In the genomic region with DNA sequence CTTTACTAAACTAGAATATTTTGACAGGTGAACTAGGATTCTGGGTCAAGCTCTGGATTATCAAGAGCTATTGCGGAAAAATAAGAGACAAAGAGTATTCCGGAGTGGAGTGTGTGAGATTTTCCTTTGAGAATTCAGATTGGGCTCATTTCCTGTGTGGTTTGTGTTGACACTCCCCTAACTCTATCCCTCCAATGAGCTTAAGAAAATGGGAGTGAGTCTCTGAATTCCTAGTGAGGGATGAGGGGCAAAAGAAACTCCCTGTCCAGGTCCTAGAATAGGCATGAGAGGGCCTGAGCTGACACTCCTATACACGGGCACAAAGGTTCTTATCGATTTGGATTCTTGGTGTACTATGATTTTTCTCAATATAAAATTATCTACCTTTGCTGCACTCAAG, we compare ENCODE assay signal across 22 cellular contexts. TPM values are rescaled to one million over a fixed set of nuclear protein-coding genes. Genes with fewer than 3 reads are reported as not detected.
DNase-seq lines count a peak whose midpoint lies in the region; ATAC-seq and TF ChIP-seq lines count a peak whose summit lies in the region.
"Had no signal": no experiment of that assay in that cellular context is flagged by ENCODE, and none has a peak within 500 bp of the region (broad histone marks: within the 10 kb centered on the region; RNA-seq: fewer than 3 reads in every experiment).

No MANE protein-coding gene starts in this region.

- 79 to 80% methylated on average over 4 of the region's 4 CpGs for WGBS in thyroid gland, 2 donors

- ATAC-seq in WTC11 (peak; percentile 41; the same call in 1 of the 2 replicates), GM19035 (IDR thresholded peaks at IDR 0.05; ENCODE audit: unreplicated experiment) (no peak)
- ATAC-seq: A549, PC-3 had no signal

- no peak overlapping the region for H2AFZ ChIP-seq in osteoblast (ENCODE audit: low read length)
- no peak overlapping the region for H2AFZ ChIP-seq in Karpas-422 (ENCODE audit: low read length)

- H3K4me2 ChIP-seq in osteoblast (ENCODE audit: insufficient read depth, low read length), result no peak overlapping the region
- H3K4me2 ChIP-seq in Karpas-422 (ENCODE audit: low read depth, low read length, poor library complexity, severe bottlenecking), result no peak overlapping the region
- H3K4me2 ChIP-seq: A549, BLaER1 had no signal

- TF ChIP-seq CTCF in WTC11 (IDR thresholded peaks at IDR 0.05), result no peak
- TF ChIP-seq CTCF in osteoblast (IDR thresholded peaks at IDR 0.05; ENCODE audit: extremely low read depth, low read depth, low read length), result no peak
- no peak for TF ChIP-seq CTCF in thyroid gland (IDR thresholded peaks at IDR 0.05)

- H3K4me1 ChIP-seq in osteoblast (ENCODE audit: insufficient read depth, low read length), result no peaks in the 10 kb centered on the region
- no peaks in the 10 kb centered on the region for H3K4me1 ChIP-seq in Karpas-422 (ENCODE audit: low read length)
- no peaks in the 10 kb centered on the region for H3K4me1 ChIP-seq in thyroid gland
- H3K4me1 ChIP-seq: A549, BLaER1 had no signal

- peaks cover 11% of the 10 kb centered on the region for H3K27me3 Mint-ChIP-seq in WTC11 (ENCODE audit: low read depth)

- no peak overlapping the region for H3K4me3 ChIP-seq in osteoblast (ENCODE audit: insufficient read depth, low read length)
- no peak overlapping the region for H3K4me3 ChIP-seq in Karpas-422 (ENCODE audit: low read length)
- no peak overlapping the region for H3K4me3 ChIP-seq in thyroid gland (replicated peaks in 1 of 3)
- H3K4me3 ChIP-seq: A549, BLaER1 had no signal

- no peak overlapping the region for H3K4me3 Mint-ChIP-seq in WTC11
- H3K4me3 Mint-ChIP-seq: CD4-positive, alpha-beta memory T cell; H9; IgD-negative memory B cell had no signal

- POLR2A ChIA-PET in WTC11 (lab: Charles Lee), result no interaction called here

- no peak overlapping the region for H3K27ac Mint-ChIP-seq in WTC11
- H3K27ac Mint-ChIP-seq: CD4-positive, alpha-beta memory T cell; H9; IgD-negative memory B cell had no signal

- no peaks in the 10 kb centered on the region for H3K36me3 Mint-ChIP-seq in WTC11
- H3K36me3 Mint-ChIP-seq: CD4-positive, alpha-beta memory T cell; IgD-negative memory B cell had no signal

- H3K79me2 ChIP-seq in osteoblast (ENCODE audit: insufficient read depth, low read length), result no peaks in the 10 kb centered on the region
- no peaks in the 10 kb centered on the region for H3K79me2 ChIP-seq in Karpas-422 (ENCODE audit: low read length)

- H3K27ac ChIP-seq in osteoblast (ENCODE audit: low read depth, low read length), result no peak overlapping the region
- no peak overlapping the region for H3K27ac ChIP-seq in Karpas-422 (ENCODE audit: low read length)
- H3K27ac ChIP-seq in thyroid gland, result no peak overlapping the region
- H3K27ac ChIP-seq: A549, BLaER1, HL-60 had no signal

- H3K9me3 Mint-ChIP-seq in WTC11, result no peaks in the 10 kb centered on the region
- H3K9me3 Mint-ChIP-seq: CD4-positive, alpha-beta memory T cell; H9; IgD-negative memory B cell had no signal

- intact Hi-C loops in thyroid gland (cut with DNase I), result no loop called here

- CTCF ChIA-PET in WTC11 (lab: Charles Lee), result interaction anchor here (0.5 to 2.0 kb wide), 5 partner anchors 9 to 651 kb away, joined by 3 to 7 read pairs (median 5); no protein-coding TSS in a partner anchor

- no peak overlapping the region for H3K9ac ChIP-seq in Karpas-422 (ENCODE audit: low read length)
- H3K9ac ChIP-seq: BLaER1 had no signal

- no peak for TF ChIP-seq POLR2A in thyroid gland (IDR thresholded peaks at IDR 0.05)

- no peaks in the 10 kb centered on the region for H4K20me1 ChIP-seq in osteoblast (ENCODE audit: insufficient read depth, low read length)
- no peaks in the 10 kb centered on the region for H4K20me1 ChIP-seq in Karpas-422 (ENCODE audit: insufficient read depth, low read depth, low read length)
- H4K20me1 ChIP-seq: BLaER1 had no signal

- peaks cover 10% of the 10 kb centered on the region for H3K4me1 Mint-ChIP-seq in WTC11
- H3K4me1 Mint-ChIP-seq: CD4-positive, alpha-beta memory T cell; IgD-negative memory B cell had no signal

- no peaks in the 10 kb centered on the region for H3K9me2 ChIP-seq in Karpas-422 (replicated peaks; ENCODE audit: insufficient read depth, low read length)

- H3K9me3 ChIP-seq in osteoblast (ENCODE audit: low read depth, low read length) (no peaks in the 10 kb centered on the region), Karpas-422 (ENCODE audit: low read length) (no peaks in the 10 kb centered on the region), thyroid gland (no peaks in the 10 kb centered on the region)
- H3K9me3 ChIP-seq: A549, BLaER1 had no signal

- H3K36me3 ChIP-seq in osteoblast (ENCODE audit: insufficient read depth, low read length), result no peaks in the 10 kb centered on the region
- H3K36me3 ChIP-seq in Karpas-422 (ENCODE audit: insufficient read depth, low read length), result no peaks in the 10 kb centered on the region
- no peaks in the 10 kb centered on the region for H3K36me3 ChIP-seq in thyroid gland
- H3K36me3 ChIP-seq: BLaER1 had no signal

- DNase-seq in Daoy (ENCODE audit: low read depth) (peak; percentile 63), M059J (ENCODE audit: low read depth) (peak; percentile 50), WTC11 (ENCODE audit: low spot score) (no peak), osteoblast (ENCODE audit: insufficient read length, low spot score, missing footprints) (peak; percentile 44), 8988T (no peak), Karpas-422 (no peak), thyroid gland (no peak)
- DNase-seq: CD4-positive, alpha-beta memory T cell; H9; Kasumi-1; NCI-H1105; NCI-H187; NCI-H2107; NCI-H510A treated with DMSO at 0.1 percent for 48 hours; NCI-H82; PC-3; SW 1271 had no signal

- peaks cover 46% of the 10 kb centered on the region for H3K27me3 ChIP-seq in osteoblast (ENCODE audit: insufficient read depth, low read length)
- H3K27me3 ChIP-seq in Karpas-422 (ENCODE audit: low read length), result no peaks in the 10 kb centered on the region
- H3K27me3 ChIP-seq in thyroid gland, result no peaks in the 10 kb centered on the region
- H3K27me3 ChIP-seq: BLaER1 had no signal

TF ChIP-seq in WTC11, 78 proteins besides CTCF, POLR2A, EP300 and RAD21 (continues in another document):
- TF ChIP-seq, protein P1, sequence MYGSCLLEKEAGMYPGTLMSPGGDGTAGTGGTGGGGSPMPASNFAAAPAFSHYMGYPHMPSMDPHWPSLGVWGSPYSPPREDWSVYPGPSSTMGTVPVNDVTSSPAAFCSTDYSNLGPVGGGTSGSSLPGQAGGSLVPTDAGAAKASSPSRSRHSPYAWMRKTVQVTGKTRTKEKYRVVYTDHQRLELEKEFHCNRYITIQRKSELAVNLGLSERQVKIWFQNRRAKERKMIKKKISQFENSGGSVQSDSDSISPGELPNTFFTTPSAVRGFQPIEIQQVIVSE (CRISPR knock-in tag; IDR thresholded peaks at IDR 0.05; ENCODE audit: borderline replicate concordance), result no peak
- TF ChIP-seq NR2C2 (CRISPR knock-in tag; IDR thresholded peaks at IDR 0.05) (no peak), ZNF396 (CRISPR knock-in tag; IDR thresholded peaks at IDR 0.05; ENCODE audit: borderline replicate concordance) (no peak)
- TF ChIP-seq, protein P2, sequence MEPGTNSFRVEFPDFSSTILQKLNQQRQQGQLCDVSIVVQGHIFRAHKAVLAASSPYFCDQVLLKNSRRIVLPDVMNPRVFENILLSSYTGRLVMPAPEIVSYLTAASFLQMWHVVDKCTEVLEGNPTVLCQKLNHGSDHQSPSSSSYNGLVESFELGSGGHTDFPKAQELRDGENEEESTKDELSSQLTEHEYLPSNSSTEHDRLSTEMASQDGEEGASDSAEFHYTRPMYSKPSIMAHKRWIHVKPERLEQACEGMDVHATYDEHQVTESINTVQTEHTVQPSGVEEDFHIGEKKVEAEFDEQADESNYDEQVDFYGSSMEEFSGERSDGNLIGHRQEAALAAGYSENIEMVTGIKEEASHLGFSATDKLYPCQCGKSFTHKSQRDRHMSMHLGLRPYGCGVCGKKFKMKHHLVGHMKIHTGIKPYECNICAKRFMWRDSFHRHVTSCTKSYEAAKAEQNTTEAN (CRISPR knock-in tag; IDR thresholded peaks at IDR 0.05), result no peak

RNA-seq across cellular contexts. Expression of a gene that starts 10.2 kb away (rescaled TPM):
- total RNA-seq in Daoy (2014; rRNA removed; shearing (Covaris generic)), result 0.06 and 0.86 TPM in 2 replicates
- not detected in 2 replicates for total RNA-seq in M059J (2014; rRNA removed; shearing (Covaris generic))
- not detected in 3 replicates for total RNA-seq in WTC11 (2021)
- not detected in 2 replicates for total RNA-seq in osteoblast
- total RNA-seq in Karpas-422 (2014; rRNA removed; shearing (Covaris generic); ENCODE audit: low replicate concordance), result not detected in 2 replicates
- total RNA-seq in thyroid gland, result not detected
- total RNA-seq: CD4-positive, alpha-beta memory T cell; H9; PC-3 had no signal

RNA-seq across cellular contexts. Expression of a gene that starts 37.4 kb away (rescaled TPM):
- total RNA-seq in Daoy (2014; rRNA removed; shearing (Covaris generic)), result not detected in 2 replicates
- total RNA-seq in M059J (2014; rRNA removed; shearing (Covaris generic)), result not detected in 2 replicates
- total RNA-seq in WTC11 (2021) (not detected in 3 replicates), osteoblast (not detected in 2 replicates), thyroid gland (not detected)
- not detected in 2 replicates for total RNA-seq in Karpas-422 (2014; rRNA removed; shearing (Covaris generic); ENCODE audit: low replicate concordance)
- total RNA-seq: CD4-positive, alpha-beta memory T cell; H9; PC-3 had no signal

RNA-seq across cellular contexts. Expression of a gene that starts 55.2 kb away (rescaled TPM):
- total RNA-seq in Daoy (2014; rRNA removed; shearing (Covaris generic)), result 57.5 and 58.4 TPM in 2 replicates
- 38.7 and 50.1 TPM in 2 replicates for total RNA-seq in M059J (2014; rRNA removed; shearing (Covaris generic))
- total RNA-seq in WTC11 (2021), result 50.9 to 68.4 TPM (median 64.9 TPM) in 3 replicates
- 53.0 and 59.7 TPM in 2 replicates for total RNA-seq in osteoblast
- total RNA-seq in Karpas-422 (2014; rRNA removed; shearing (Covaris generic); ENCODE audit: low replicate concordance), result 23.5 and 36.0 TPM in 2 replicates
- 10 to 100 TPM; 22.4 to 25.7 (median 24.7) TPM for total RNA-seq in thyroid gland

Comparison
In these comparisons a context has a peak if more than half of its experiments do, and no peak if none do; other contexts are left out.
1. DNase-seq: peak in Daoy (single experiment), M059J (single experiment) and osteoblast (single experiment); none in WTC11 (single experiment), 8988T (single experiment), Karpas-422 (single experiment) and thyroid gland (0 of 2).